ENCODE assay signal across 8 cellular contexts in genomic region chr5:147369742-147370374, GRCh38.
A peak's percentile ranks its signal among the peaks of the same experiment; 100 is the strongest.
DNase-seq lines count a peak whose midpoint lies in the region; ATAC-seq and TF ChIP-seq lines count a peak whose summit lies in the region.

No MANE protein-coding gene starts in this region.

- no peak overlapping the region for H3K4me2 ChIP-seq in KMS-11

- H3K4me3 ChIP-seq in AG10803 (ENCODE audit: low read length) (no peak overlapping the region), KMS-11 (IDR thresholded peaks at IDR 0.05; ENCODE audit: insufficient read depth, low read depth, low read length) (no peak overlapping the region), WI38 (ENCODE audit: low read depth, low read length) (no peak overlapping the region), left lung (no peak overlapping the region)

- H3K9ac ChIP-seq in KMS-11: no peak overlapping the region

- no peaks in the 10 kb centered on the region for H3K79me2 ChIP-seq in KMS-11 (ENCODE audit: insufficient read depth, low read depth)

- intact Hi-C loops in left lung (cut with DNase I): loop anchor here in 1 of 2 donors (10.0 kb wide), 1 partner anchor 145 kb away; no protein-coding TSS in a partner anchor

- no peaks in the 10 kb centered on the region for H4K20me1 ChIP-seq in KMS-11 (ENCODE audit: insufficient read depth)

- H3K27me3 ChIP-seq in KMS-11 (ENCODE audit: insufficient read depth, low read depth): no peaks in the 10 kb centered on the region
- H3K27me3 ChIP-seq in left lung: no peaks in the 10 kb centered on the region

- TF ChIP-seq CTCF in AG10803 (conservative IDR thresholded peaks at IDR 0.05; ENCODE audit: low read length) (peak; percentile 65), KMS-11 (conservative IDR thresholded peaks at IDR 0.05; ENCODE audit: low read depth, low read length) (peak; percentile 58), WI38 (IDR thresholded peaks at IDR 0.05; ENCODE audit: low read depth, low read length) (peak; percentile 38; the same call in 1 of the 2 replicates), left lung (IDR thresholded peaks at IDR 0.05) (peak in 1 of 2 donors; percentile 56)

- DNase-seq in AG10803 (ENCODE audit: low read depth): peak; percentile 12
- no peak for DNase-seq in left lung
- DNase-seq in activated CD4-positive, alpha-beta T cell treated with anti-CD3 and anti-CD28 coated beads, Interleukin-2, amount 50 U/mL, for 48 hours: no peak
- no peak for DNase-seq in substantia nigra (lab: John Stamatoyannopoulos, UW)

- no peak overlapping the region for H2AFZ ChIP-seq in KMS-11 (ENCODE audit: low read depth)

- no peak overlapping the region for H3K27ac ChIP-seq in KMS-11
- no peak overlapping the region for H3K27ac ChIP-seq in left lung
- H3K27ac ChIP-seq in substantia nigra (ENCODE audit: low read depth, low read length, poor library complexity, severe bottlenecking): no peak overlapping the region

- no peaks in the 10 kb centered on the region for H3K9me3 ChIP-seq in left lung

- no peaks in the 10 kb centered on the region for H3K4me1 ChIP-seq in KMS-11 (ENCODE audit: low read depth, poor library complexity, severe bottlenecking)
- no peaks in the 10 kb centered on the region for H3K4me1 ChIP-seq in left lung

- ATAC-seq in left lung (peak; percentile 78), HG02885 (IDR thresholded peaks at IDR 0.05; ENCODE audit: poor library complexity, unreplicated experiment) (no peak), GM21737 (IDR thresholded peaks at IDR 0.05; ENCODE audit: unreplicated experiment) (no peak)

- H3K36me3 ChIP-seq in KMS-11 (ENCODE audit: insufficient read depth) (no peaks in the 10 kb centered on the region), left lung (no peaks in the 10 kb centered on the region)
